8 cellular contexts compared by ENCODE assay signal in the genomic region with DNA sequence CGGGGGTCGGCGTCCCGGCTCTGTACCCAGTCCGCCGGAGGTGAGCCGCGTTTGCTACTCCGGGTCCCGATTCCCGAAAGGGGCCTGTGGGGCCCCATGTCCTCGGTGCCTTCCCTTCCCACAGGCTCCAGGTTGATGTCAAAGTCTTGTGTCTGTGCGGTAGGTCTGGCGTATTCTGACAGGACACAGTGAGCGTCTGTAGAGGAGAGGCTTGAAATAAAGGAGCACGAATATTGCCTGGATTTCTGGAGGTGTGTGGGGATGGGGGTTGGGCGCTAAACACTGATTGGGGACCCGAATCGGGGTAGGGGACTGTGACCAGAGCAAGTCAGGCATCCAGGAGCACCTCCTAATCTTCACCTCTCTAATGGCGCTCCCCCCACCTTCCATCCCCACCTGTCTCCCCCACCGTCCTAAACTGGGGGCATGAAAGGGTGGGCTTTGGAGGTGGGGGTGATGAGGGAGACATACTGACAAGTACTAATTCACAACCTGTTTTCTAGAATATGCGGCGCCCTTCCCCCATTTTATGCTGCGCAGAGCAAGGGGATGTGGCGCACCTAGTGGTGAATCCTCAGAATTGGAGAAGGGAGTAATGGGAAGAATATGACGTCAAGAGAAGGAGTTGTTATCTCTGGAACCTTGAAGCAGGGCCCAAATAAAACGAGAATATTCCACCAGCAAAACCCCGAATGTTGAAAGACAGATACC. TPM values are rescaled to one million over a fixed set of nuclear protein-coding genes. Genes with fewer than 3 reads are reported as not detected.
DNase-seq lines count a peak whose midpoint lies in the region; ATAC-seq and TF ChIP-seq lines count a peak whose summit lies in the region.

No MANE protein-coding gene starts in this region.

- no peaks in the 10 kb centered on the region for H3K4me1 ChIP-seq in MM.1S (ENCODE audit: low read length)

- H3K9me3 Mint-ChIP-seq in activated naive CD4-positive, alpha-beta T cell treated with anti-CD3 and anti-CD28 coated beads, Interleukin-2, amount 50 U/mL, for 72 hours, result no peaks in the 10 kb centered on the region
- peaks cover 0 to 9% (median 0%) of the 10 kb centered on the region in 7 donors for H3K9me3 Mint-ChIP-seq in naive B cell

- peaks cover 0 to 6% of the 10 kb centered on the region in 2 donors for H3K36me3 Mint-ChIP-seq in activated naive CD4-positive, alpha-beta T cell treated with anti-CD3 and anti-CD28 coated beads, Interleukin-2, amount 50 U/mL, for 72 hours
- H3K36me3 Mint-ChIP-seq in naive B cell, result peaks cover 0 to 7% of the 10 kb centered on the region in 2 donors

- H2AFZ ChIP-seq in MM.1S (ENCODE audit: low read length), result no peak overlapping the region

- H3K9ac ChIP-seq in MM.1S (ENCODE audit: low read length), result no peak overlapping the region

- no peaks in the 10 kb centered on the region for H4K20me1 ChIP-seq in MM.1S (ENCODE audit: insufficient read depth, low read length)

- H3K27me3 Mint-ChIP-seq in naive B cell, result peaks cover 0 to 47% (median 35%) of the 10 kb centered on the region in 3 donors

- ATAC-seq in activated naive CD4-positive, alpha-beta T cell treated with anti-CD3 and anti-CD28 coated beads, Interleukin-2, amount 50 U/mL, for 72 hours, result peak; percentile 35 to 51
- ATAC-seq in naive B cell (ENCODE audit: low read depth in 2 of 2) (peak; percentile 10 to 27), HG03159 (IDR thresholded peaks at IDR 0.05; ENCODE audit: unreplicated experiment) (no peak)

- H3K36me3 ChIP-seq in MM.1S (replicated peaks; ENCODE audit: insufficient read depth, low read length), result no peaks in the 10 kb centered on the region

- H3K27ac ChIP-seq in MM.1S (ENCODE audit: low read length), result no peak overlapping the region

- TF ChIP-seq CTCF in fibroblast of villous mesenchyme (IDR thresholded peaks at IDR 0.05; ENCODE audit: insufficient read depth, low read depth, low read length) (peak; percentile 66), MM.1S (IDR thresholded peaks at IDR 0.05; ENCODE audit: low read length) (no peak)

- no peak overlapping the region for H3K4me2 ChIP-seq in MM.1S (ENCODE audit: low read depth, low read length)

- DNase-seq in NCI-H2081 (lab: John Stamatoyannopoulos, UW) (peak; percentile 34 to 65), NCI-H2081 treated with DMSO at 0.1 percent for 48 hours (lab: John Stamatoyannopoulos, UW) (no peak), NCI-H187 treated with DMSO at 0.1 percent for 48 hours (lab: John Stamatoyannopoulos, UW) (peak; percentile 5), fibroblast of villous mesenchyme (ENCODE audit: low read depth) (peak; percentile 59), naive B cell (no peak), MM.1S (no peak)
- DNase-seq in activated naive CD4-positive, alpha-beta T cell treated with anti-CD3 and anti-CD28 coated beads, Interleukin-2, amount 50 U/mL, for 72 hours (ENCODE audit: low spot score in 2 of 2), result no peak

- peaks cover 10 to 23% (median 11%) of the 10 kb centered on the region in 3 donors for H3K4me1 Mint-ChIP-seq in naive B cell

- H3K9me2 ChIP-seq in MM.1S (replicated peaks; ENCODE audit: insufficient read depth, low read length), result no peaks in the 10 kb centered on the region

- H3K9me3 ChIP-seq in MM.1S (replicated peaks; ENCODE audit: insufficient read depth, low read length), result no peaks in the 10 kb centered on the region

- peak overlapping the region; percentile 73 to 91 (median 83) for H3K4me3 Mint-ChIP-seq in naive B cell

- no peak overlapping the region for H3K27ac Mint-ChIP-seq in activated naive CD4-positive, alpha-beta T cell treated with anti-CD3 and anti-CD28 coated beads, Interleukin-2, amount 50 U/mL, for 72 hours
- H3K27ac Mint-ChIP-seq in naive B cell, result peak overlapping the region in 1 of 6 donors; percentile 13

- peak overlapping the region; percentile 67 for H3K4me3 ChIP-seq in fibroblast of villous mesenchyme (ENCODE audit: low read depth, low read length)
- H3K4me3 ChIP-seq in MM.1S (ENCODE audit: low read length), result no peak overlapping the region

- H3F3A ChIP-seq in MM.1S (ENCODE audit: insufficient read depth, low read length), result no peaks in the 10 kb centered on the region

- no peaks in the 10 kb centered on the region for H3K79me2 ChIP-seq in MM.1S (ENCODE audit: low read length)

- no peaks in the 10 kb centered on the region for H3K27me3 ChIP-seq in MM.1S (replicated peaks; ENCODE audit: insufficient read depth, low read length)

RNA-seq across cellular contexts. Expression of a gene that starts 0.9 kb away (rescaled TPM):
- under 1 TPM; 0.46 to 0.78 TPM for total RNA-seq in activated naive CD4-positive, alpha-beta T cell treated with anti-CD3 and anti-CD28 coated beads, Interleukin-2, amount 50 U/mL, for 72 hours
- total RNA-seq in fibroblast of villous mesenchyme, result 13.5 and 15.5 TPM in 2 replicates
- polyA plus RNA-seq in naive B cell (ENCODE audit: low read depth in 6 of 6), result 1 to 10 TPM in 1 of 6 donors, under 1 TPM in 5; 0.19 to 2.9 (median 0.27) TPM

RNA-seq across cellular contexts. Expression of a gene that starts 7.4 kb away (rescaled TPM):
- 1 to 10 TPM; 1.6 to 3.1 TPM for total RNA-seq in activated naive CD4-positive, alpha-beta T cell treated with anti-CD3 and anti-CD28 coated beads, Interleukin-2, amount 50 U/mL, for 72 hours
- total RNA-seq in fibroblast of villous mesenchyme, result 4.8 and 6.9 TPM in 2 replicates
- polyA plus RNA-seq in naive B cell (ENCODE audit: low read depth in 6 of 6), result under 1 TPM in 4 of 6 donors, not detected in 2; 0.23 to 0.57 (median 0.38) TPM

Comparison
In these comparisons a context has a peak if more than half of its experiments do, and no peak if none do; other contexts are left out.
1. DNase-seq: peak in NCI-H2081 (2 of 2), NCI-H187 treated with DMSO at 0.1 percent for 48 hours (single experiment) and fibroblast of villous mesenchyme (single experiment); none in NCI-H2081 treated with DMSO at 0.1 percent for 48 hours (single experiment), activated naive CD4-positive, alpha-beta T cell treated with anti-CD3 and anti-CD28 coated beads, Interleukin-2, amount 50 U/mL, for 72 hours (0 of 2), naive B cell (single experiment) and MM.1S (single experiment).